11 cellular contexts compared by ENCODE assay signal in genomic region chr16:7513429-7513828, GRCh38.
DNase-seq lines count a peak whose midpoint lies in the region; FAIRE-seq and TF ChIP-seq lines count a peak whose summit lies in the region.
"Had no signal": no experiment of that assay in that cellular context is flagged by ENCODE, and none has a peak within 500 bp of the region (broad histone marks: within the 10 kb centered on the region; RNA-seq: fewer than 3 reads in every experiment).

No MANE protein-coding gene starts in this region.

- intact Hi-C loops in prostate gland (cut with DNase I), result no loop called here

- no peaks in the 10 kb centered on the region for H3K27me3 ChIP-seq in prostate gland (replicated peaks; ENCODE audit: insufficient read depth)

- WGBS in prostate gland, result 87% methylated on average over 4 of the region's 4 CpGs

- H3K9me3 ChIP-seq in prostate gland, result no peaks in the 10 kb centered on the region

- TF ChIP-seq CTCF in prostate gland (IDR thresholded peaks at IDR 0.05), result no peak

- H3K4me3 ChIP-seq in prostate gland, result no peak overlapping the region

- no peak overlapping the region for H3K27ac ChIP-seq in prostate gland
- H3K27ac ChIP-seq: parathyroid adenoma had no signal

- DNase-seq in DMS 273 (lab: John Stamatoyannopoulos, UW; ENCODE audit: unreplicated experiment), result peak; percentile 34
- no peak for DNase-seq in DMS 273 treated with DMSO at 0.1 percent for 48 hours (lab: John Stamatoyannopoulos, UW)
- peak; percentile 8 for DNase-seq in GM12891 (ENCODE audit: insufficient read length, low spot score)
- DNase-seq in OCI-M1 (lab: John Stamatoyannopoulos, UW), result peak; percentile 46
- DNase-seq in kidney tubule cell (ENCODE audit: low spot score), result peak; percentile 1
- DNase-seq in prostate gland (ENCODE audit: low spot score), result no peak
- no peak for DNase-seq in activated effector memory CD4-positive, alpha-beta T cell treated with anti-CD3 and anti-CD28 coated beads, Interleukin-2, amount 50 U/mL, for 16 hours
- no peak for DNase-seq in nucleus accumbens (lab: John Stamatoyannopoulos, UW)
- DNase-seq: 8988T, immature natural killer cell had no signal

- H3K4me1 ChIP-seq in prostate gland (replicated peaks), result no peaks in the 10 kb centered on the region
- H3K4me1 ChIP-seq: parathyroid adenoma had no signal

- TF ChIP-seq POLR2A in GM12891 (IDR thresholded peaks at IDR 0.05; ENCODE audit: low read depth, low read length) (no peak), prostate gland (IDR thresholded peaks at IDR 0.05) (no peak)

- FAIRE-seq in GM12891 (lab: Jason Lieb, UNC), result no peak

- H3K36me3 ChIP-seq in prostate gland, result no peaks in the 10 kb centered on the region

TF ChIP-seq in GM12891, 5 proteins besides CTCF, POLR2A, EP300 and RAD21:
- TF ChIP-seq PAX5 (IDR thresholded peaks at IDR 0.05; ENCODE audit: insufficient read depth, low read length, severe bottlenecking) (no peak), POLR2AphosphoS5 (IDR thresholded peaks at IDR 0.05; ENCODE audit: low read depth, low read length) (no peak), TAF1 (IDR thresholded peaks at IDR 0.05; ENCODE audit: low read depth, low read length) (no peak), SPI1 (IDR thresholded peaks at IDR 0.05; ENCODE audit: low read depth, low read length) (no peak), POU2F2 (IDR thresholded peaks at IDR 0.05; ENCODE audit: low read depth, low read length) (no peak)

Comparison
In these comparisons a context has a peak if more than half of its experiments do, and no peak if none do; other contexts are left out.
1. DNase-seq: peak in DMS 273 (single experiment), GM12891 (single experiment), OCI-M1 (single experiment) and kidney tubule cell (single experiment); none in DMS 273 treated with DMSO at 0.1 percent for 48 hours (single experiment), prostate gland (single experiment), activated effector memory CD4-positive, alpha-beta T cell treated with anti-CD3 and anti-CD28 coated beads, Interleukin-2, amount 50 U/mL, for 16 hours (single experiment) and nucleus accumbens (0 of 56).